ENCODE assay signal across 1 cellular context in the genomic region with DNA sequence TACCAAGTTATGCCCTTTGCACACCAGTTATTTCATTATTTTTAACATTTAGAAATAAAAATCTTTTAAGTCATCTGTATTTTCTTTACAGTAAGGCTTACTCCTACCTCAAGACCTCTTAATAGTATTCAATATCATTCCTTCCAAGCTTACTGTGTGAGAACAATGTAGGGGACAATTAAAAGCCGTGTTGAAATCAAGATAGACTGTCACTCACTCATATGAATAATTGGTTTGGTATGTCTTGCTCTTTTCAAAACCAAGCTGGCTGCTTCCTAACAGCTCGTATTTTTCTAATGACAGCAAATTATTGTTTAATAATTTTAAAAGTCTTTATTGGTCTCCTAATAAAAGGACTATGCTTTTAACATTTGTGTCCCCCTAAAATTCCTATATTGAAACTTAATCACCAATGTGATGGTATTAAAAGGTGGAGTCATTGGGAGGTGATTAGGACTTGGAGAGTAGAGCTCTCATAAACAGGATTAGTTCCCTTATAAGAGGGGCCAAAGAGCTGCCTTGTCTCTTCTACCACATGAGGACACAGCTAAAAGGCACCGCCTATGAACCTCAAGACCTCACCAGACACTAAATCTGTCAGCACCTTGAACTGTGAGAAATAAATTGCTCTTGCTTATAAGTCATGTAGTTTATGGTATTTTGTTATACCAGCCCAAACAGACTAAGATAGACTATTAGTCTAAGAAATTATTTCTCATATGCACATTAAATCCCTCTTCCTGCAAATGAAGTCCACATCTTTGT.
TF ChIP-seq lines count a peak whose summit lies in the region.

No MANE protein-coding gene starts in this region.

TF ChIP-seq in K562, 482 proteins besides CTCF, POLR2A, EP300 and RAD21:
- TF ChIP-seq MEIS2 (IDR thresholded peaks at IDR 0.05; ENCODE audit: partially characterized antibody) (peak; percentile 91), SRSF7 (optimal IDR thresholded peaks at IDR 0.05; ENCODE audit: low read depth, low read length) (no peak)
- TF ChIP-seq, protein P1, sequence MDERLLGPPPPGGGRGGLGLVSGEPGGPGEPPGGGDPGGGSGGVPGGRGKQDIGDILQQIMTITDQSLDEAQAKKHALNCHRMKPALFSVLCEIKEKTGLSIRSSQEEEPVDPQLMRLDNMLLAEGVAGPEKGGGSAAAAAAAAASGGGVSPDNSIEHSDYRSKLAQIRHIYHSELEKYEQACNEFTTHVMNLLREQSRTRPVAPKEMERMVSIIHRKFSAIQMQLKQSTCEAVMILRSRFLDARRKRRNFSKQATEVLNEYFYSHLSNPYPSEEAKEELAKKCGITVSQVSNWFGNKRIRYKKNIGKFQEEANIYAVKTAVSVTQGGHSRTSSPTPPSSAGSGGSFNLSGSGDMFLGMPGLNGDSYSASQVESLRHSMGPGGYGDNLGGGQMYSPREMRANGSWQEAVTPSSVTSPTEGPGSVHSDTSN (CRISPR knock-in tag; IDR thresholded peaks at IDR 0.05; ENCODE audit: low read depth), result no peak
- TF ChIP-seq, protein P1 (tag; conservative IDR thresholded peaks at IDR 0.05; ENCODE audit: low read depth), result peak; percentile 88
TF ChIP-seq in K562: peak in this region for 2.
